Comparison of ENCODE assay signal across 1 cellular context in the genomic region with DNA sequence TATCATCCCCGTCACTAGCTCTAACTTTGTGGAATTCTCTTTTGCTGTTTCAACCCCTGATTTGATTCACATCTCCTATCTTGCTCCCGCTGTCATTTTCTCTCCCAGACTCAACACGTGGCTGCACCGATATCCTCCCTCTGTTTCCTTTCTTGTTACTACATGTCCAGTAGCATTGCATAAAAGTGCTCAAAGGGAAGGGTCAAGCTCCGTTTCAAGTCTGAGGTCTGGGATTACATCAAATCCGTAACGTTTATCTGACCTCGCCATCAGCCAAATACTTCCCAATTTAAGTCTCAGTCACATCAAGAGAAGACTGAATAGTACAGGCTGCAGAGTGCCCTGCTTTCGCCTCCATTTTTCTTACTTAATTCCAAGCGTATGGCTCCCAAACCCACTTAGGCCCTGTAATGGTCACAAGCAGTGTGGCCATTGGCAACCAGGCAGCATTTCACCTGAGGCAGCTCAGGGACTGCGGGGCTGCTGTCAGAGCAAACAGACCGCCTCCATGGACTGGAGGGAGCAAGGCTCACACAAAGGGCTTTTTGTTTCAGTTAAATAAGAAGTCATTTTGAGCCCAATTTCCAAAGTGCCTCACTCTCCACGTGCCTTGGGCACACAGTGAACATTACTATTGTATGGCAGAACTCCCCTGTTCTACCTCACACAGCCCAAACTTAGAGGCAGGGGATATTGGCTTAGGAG.
TF ChIP-seq lines count a peak whose summit lies in the region.

No MANE protein-coding gene starts in this region.

TF ChIP-seq in H1, 55 proteins besides CTCF, POLR2A, EP300 and RAD21 (continued from another document):
- TF ChIP-seq, protein P1, sequence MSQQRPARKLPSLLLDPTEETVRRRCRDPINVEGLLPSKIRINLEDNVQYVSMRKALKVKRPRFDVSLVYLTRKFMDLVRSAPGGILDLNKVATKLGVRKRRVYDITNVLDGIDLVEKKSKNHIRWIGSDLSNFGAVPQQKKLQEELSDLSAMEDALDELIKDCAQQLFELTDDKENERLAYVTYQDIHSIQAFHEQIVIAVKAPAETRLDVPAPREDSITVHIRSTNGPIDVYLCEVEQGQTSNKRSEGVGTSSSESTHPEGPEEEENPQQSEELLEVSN (IDR thresholded peaks at IDR 0.05), result no peak
- TF ChIP-seq GABPA (IDR thresholded peaks at IDR 0.05; ENCODE audit: borderline replicate concordance, insufficient read depth, low read length) (no peak), RXRA (IDR thresholded peaks at IDR 0.05; ENCODE audit: insufficient read depth, low read depth, low read length) (no peak), SAP30 (IDR thresholded peaks at IDR 0.05; ENCODE audit: insufficient read depth, insufficient replicate concordance, low read length) (no peak), SUZ12 (IDR thresholded peaks at IDR 0.05; ENCODE audit: low read length) (no peak), TAF1 (IDR thresholded peaks at IDR 0.05; ENCODE audit: low read depth, low read length) (no peak)
- TF ChIP-seq, protein P2, sequence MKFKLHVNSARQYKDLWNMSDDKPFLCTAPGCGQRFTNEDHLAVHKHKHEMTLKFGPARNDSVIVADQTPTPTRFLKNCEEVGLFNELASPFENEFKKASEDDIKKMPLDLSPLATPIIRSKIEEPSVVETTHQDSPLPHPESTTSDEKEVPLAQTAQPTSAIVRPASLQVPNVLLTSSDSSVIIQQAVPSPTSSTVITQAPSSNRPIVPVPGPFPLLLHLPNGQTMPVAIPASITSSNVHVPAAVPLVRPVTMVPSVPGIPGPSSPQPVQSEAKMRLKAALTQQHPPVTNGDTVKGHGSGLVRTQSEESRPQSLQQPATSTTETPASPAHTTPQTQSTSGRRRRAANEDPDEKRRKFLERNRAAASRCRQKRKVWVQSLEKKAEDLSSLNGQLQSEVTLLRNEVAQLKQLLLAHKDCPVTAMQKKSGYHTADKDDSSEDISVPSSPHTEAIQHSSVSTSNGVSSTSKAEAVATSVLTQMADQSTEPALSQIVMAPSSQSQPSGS (IDR thresholded peaks at IDR 0.05; ENCODE audit: low read length), result no peak
